ENCODE assay signal across 4 cellular contexts in the genomic region with DNA sequence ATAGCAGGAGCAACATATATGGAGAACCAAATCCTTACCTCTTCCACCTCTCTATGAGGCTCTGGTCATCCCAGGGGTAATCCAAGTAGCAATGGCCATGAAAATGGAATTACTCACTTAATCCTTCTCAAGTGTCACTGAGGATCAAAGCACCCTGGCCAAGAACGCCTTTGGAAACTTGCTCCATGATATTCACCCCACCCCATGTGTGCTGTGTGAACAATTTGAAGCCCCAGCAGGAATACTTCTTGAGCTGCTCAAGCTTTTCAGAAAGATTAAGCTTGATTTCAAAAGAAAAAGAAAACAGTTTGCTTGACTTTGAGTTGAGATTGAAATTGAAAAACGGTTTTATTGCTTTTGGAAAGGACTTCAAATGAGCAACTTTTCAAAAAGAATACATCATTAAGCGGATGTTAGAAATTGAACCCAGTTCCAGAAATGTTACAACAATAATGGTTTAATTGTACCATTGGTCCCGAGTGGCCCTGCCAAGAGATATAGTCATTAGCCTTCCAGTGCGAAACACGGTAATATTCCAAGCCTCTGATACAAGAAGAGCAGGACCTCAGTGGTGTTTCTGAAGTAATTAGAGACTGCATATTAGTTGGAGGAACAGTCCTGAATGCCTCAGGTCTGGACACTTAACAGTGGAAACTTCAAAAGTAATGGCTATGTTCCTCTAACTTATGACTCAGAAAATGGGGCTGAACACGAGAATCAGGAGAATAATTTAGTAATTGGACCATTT.
"Had no signal": no experiment of that assay in that cellular context is flagged by ENCODE, and none has a peak within 500 bp of the region (broad histone marks: within the 10 kb centered on the region; RNA-seq: fewer than 3 reads in every experiment).

No MANE protein-coding gene starts in this region.

- H3K4me3 Mint-ChIP-seq: GM23338, H9 had no signal

- H3K4me3 ChIP-seq: GM23338 had no signal

- DNase-seq: H9, HCEC 1CT, IMR-90 had no signal

- H3K27ac Mint-ChIP-seq: GM23338, H9 had no signal

- H3K9me3 Mint-ChIP-seq: GM23338 had no signal

- ATAC-seq: GM23338 had no signal
